ENCODE assay signal across 8 cellular contexts in genomic region chr11:118689852-118690552, GRCh38. TPM values are rescaled to one million over a fixed set of nuclear protein-coding genes. Genes with fewer than 3 reads are reported as not detected.
DNase-seq lines count a peak whose midpoint lies in the region; ATAC-seq and TF ChIP-seq lines count a peak whose summit lies in the region.

No MANE protein-coding gene starts in this region.

- TF ChIP-seq CTCF in OCI-LY1 (IDR thresholded peaks at IDR 0.05; ENCODE audit: low read length) (peak; percentile 91), epithelial cell of proximal tubule (conservative IDR thresholded peaks at IDR 0.05; ENCODE audit: low read depth, low read length) (peak; percentile 71)

- no peaks in the 10 kb centered on the region for H3K79me2 ChIP-seq in OCI-LY1 (ENCODE audit: insufficient read depth, low read length)

- no peaks in the 10 kb centered on the region for H4K20me1 ChIP-seq in OCI-LY1 (ENCODE audit: insufficient read depth, low read length)

- no peaks in the 10 kb centered on the region for H3F3A ChIP-seq in OCI-LY1 (ENCODE audit: insufficient read depth, low read length)

- H3K4me2 ChIP-seq in OCI-LY1 (ENCODE audit: low read length), result peak overlapping the region; percentile 55

- peak; percentile 84 for ATAC-seq in GM21390 (IDR thresholded peaks at IDR 0.05; ENCODE audit: unreplicated experiment)

- H3K4me3 ChIP-seq in HUES6 (ENCODE audit: low read depth, low read length), result peak overlapping the region; percentile 61
- peak overlapping the region; percentile 40 for H3K4me3 ChIP-seq in OCI-LY1 (ENCODE audit: low read depth, low read length, poor library complexity, severe bottlenecking)
- H3K4me3 ChIP-seq in epithelial cell of proximal tubule (ENCODE audit: low read depth, low read length), result peak overlapping the region; percentile 52

- H3K27ac ChIP-seq in HUES6 (ENCODE audit: low read depth, low read length) (peak overlapping the region; percentile 75; the same call in 1 of the 2 replicates), OCI-LY1 (ENCODE audit: low read depth, low read length, poor library complexity, severe bottlenecking) (no peak overlapping the region)

- H3K9me2 ChIP-seq in OCI-LY1 (ENCODE audit: low read depth, low read length), result no peaks in the 10 kb centered on the region

- H3K36me3 ChIP-seq in HUES6 (ENCODE audit: control insufficient read depth, insufficient read depth, low read length) (no peaks in the 10 kb centered on the region), OCI-LY1 (ENCODE audit: insufficient read depth, low read length) (no peaks in the 10 kb centered on the region; the same call in 1 of the 2 replicates)

- H3K9ac ChIP-seq in HUES6 (ENCODE audit: low read length) (peak overlapping the region; percentile 78), OCI-LY1 (ENCODE audit: low read length) (peak overlapping the region; percentile 36; the same call in 1 of the 2 replicates)

- H3K4me1 ChIP-seq in HUES6 (ENCODE audit: control insufficient read depth, insufficient read depth, low read length) (peaks cover 27% of the 10 kb centered on the region), OCI-LY1 (ENCODE audit: insufficient read depth, low read length, severe bottlenecking) (no peaks in the 10 kb centered on the region)

- H3K27me3 ChIP-seq in HUES6 (ENCODE audit: control insufficient read depth, insufficient read depth, low read length) (no peaks in the 10 kb centered on the region), OCI-LY1 (ENCODE audit: insufficient read depth, low read length) (no peaks in the 10 kb centered on the region; the same call in 1 of the 2 replicates)

- DNase-seq in CMK (ENCODE audit: low read depth) (peak; percentile 77), activated T-cell treated with anti-CD3 and anti-CD28 coated beads for 48 hours (ENCODE audit: low read depth) (peak; percentile 81), epithelial cell of proximal tubule (ENCODE audit: low read depth) (peak; percentile 72), mucosa of gallbladder (ENCODE audit: low spot score) (peak; percentile 96)
- DNase-seq in stimulated activated CD8-positive, alpha-beta memory T cell treated with anti-CD3 and anti-CD28 coated beads, Interleukin-2, amount 100 ng/mL, for 48 hours (ENCODE audit: low read depth in 2 of 2), result peak; percentile 76 to 78

- no peak overlapping the region for H2AFZ ChIP-seq in OCI-LY1 (ENCODE audit: low read length)

- peaks cover 3% of the 10 kb centered on the region for H3K9me3 ChIP-seq in HUES6 (ENCODE audit: control insufficient read depth, insufficient read depth, low read depth, low read length)
- no peaks in the 10 kb centered on the region for H3K9me3 ChIP-seq in OCI-LY1 (ENCODE audit: low read length)

RNA-seq across cellular contexts. Expression of gene TREH, which starts 10.6 kb away (rescaled TPM):
- total RNA-seq in epithelial cell of proximal tubule (not detected in 2 replicates), mucosa of gallbladder (23.0 TPM)

Comparison
In these comparisons a context has a peak if more than half of its experiments do, and no peak if none do; other contexts are left out.
1. RNA of gene TREH, which starts 10.6 kb away (total RNA-seq): 23.0 TPM in mucosa of gallbladder (single experiment); not detected in epithelial cell of proximal tubule; every median in the first group is over 10 times any median in the second.
2. Peak in every context shown above with its lines, with median percentiles within 50 percentile points of each other: DNase-seq and H3K4me3 ChIP-seq.